In the genomic region with DNA sequence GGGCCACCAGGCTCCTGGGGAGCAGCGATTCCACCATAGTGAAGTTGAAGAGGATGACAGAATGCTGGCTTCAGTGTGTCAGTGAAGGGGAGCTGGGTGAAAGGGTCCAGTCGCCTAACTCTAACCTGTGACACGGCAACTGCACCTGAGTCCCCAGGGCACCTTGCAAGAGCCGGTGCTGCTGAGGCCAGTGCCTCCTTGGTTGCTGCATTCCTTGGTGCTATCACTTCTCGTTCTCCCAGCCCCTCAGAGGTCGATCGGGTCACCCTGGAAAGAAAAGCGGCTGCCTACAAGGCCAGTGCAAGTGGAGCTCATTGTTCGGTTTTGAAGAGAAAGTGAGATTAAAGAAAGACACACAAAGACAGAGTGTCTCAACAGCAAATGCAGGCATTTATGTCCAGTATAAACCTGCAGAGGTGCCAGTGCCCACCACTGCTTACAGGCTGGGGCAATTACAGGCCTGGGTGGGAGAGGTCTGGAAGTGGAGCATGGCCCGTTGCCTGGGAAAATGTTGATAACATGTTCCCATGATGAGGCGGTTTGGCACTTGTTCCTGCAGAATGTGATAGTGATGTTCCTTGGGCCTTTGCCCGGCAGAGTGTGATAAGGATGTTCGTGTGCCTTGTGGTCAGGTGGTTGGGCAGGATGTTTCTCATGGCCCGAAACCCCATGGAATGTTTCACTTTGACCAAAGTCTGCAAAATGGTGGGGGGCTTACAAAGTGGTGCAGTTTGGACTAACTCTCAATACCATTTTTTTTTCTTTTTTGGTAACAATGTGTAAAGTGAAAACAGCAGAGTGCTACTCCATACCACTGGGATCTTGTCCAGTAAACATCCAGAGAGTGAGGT, we compare ENCODE assay signal across 1 cellular context.
A peak's percentile ranks its signal among the peaks of the same experiment; 100 is the strongest.
TF ChIP-seq lines count a peak whose summit lies in the region.

No MANE protein-coding gene starts in this region.

TF ChIP-seq in K562, 482 proteins besides CTCF, POLR2A, EP300 and RAD21 (continued from another document):
- TF ChIP-seq, protein P1, sequence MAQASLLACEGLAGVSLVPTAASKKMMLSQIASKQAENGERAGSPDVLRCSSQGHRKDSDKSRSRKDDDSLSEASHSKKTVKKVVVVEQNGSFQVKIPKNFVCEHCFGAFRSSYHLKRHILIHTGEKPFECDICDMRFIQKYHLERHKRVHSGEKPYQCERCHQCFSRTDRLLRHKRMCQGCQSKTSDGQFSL (CRISPR knock-in tag; IDR thresholded peaks at IDR 0.05), result no peak
- TF ChIP-seq, protein P1 (tag; IDR thresholded peaks at IDR 0.05), result peak in 1 of 2 experiments; percentile 77; a peak in 2 of 4 replicates
- TF ChIP-seq ZNF232 (CRISPR knock-in tag; IDR thresholded peaks at IDR 0.05) (no peak), STAG1 (CRISPR knock-in tag; IDR thresholded peaks at IDR 0.05; ENCODE audit: borderline replicate concordance) (no peak), MAZ (CRISPR knock-in tag; conservative IDR thresholded peaks at IDR 0.05 in 1 of 2, IDR thresholded peaks at IDR 0.05 in 1 of 2) (peak in 1 of 2 experiments; percentile 80; a peak in 2 of 4 replicates), GTF2B (IDR thresholded peaks at IDR 0.05; ENCODE audit: extremely low read depth, insufficient read length) (no peak)
- TF ChIP-seq, protein P2, sequence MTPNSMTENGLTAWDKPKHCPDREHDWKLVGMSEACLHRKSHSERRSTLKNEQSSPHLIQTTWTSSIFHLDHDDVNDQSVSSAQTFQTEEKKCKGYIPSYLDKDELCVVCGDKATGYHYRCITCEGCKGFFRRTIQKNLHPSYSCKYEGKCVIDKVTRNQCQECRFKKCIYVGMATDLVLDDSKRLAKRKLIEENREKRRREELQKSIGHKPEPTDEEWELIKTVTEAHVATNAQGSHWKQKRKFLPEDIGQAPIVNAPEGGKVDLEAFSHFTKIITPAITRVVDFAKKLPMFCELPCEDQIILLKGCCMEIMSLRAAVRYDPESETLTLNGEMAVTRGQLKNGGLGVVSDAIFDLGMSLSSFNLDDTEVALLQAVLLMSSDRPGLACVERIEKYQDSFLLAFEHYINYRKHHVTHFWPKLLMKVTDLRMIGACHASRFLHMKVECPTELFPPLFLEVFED (CRISPR knock-in tag; conservative IDR thresholded peaks at IDR 0.05), result peak; percentile 85
- TF ChIP-seq, protein P3, sequence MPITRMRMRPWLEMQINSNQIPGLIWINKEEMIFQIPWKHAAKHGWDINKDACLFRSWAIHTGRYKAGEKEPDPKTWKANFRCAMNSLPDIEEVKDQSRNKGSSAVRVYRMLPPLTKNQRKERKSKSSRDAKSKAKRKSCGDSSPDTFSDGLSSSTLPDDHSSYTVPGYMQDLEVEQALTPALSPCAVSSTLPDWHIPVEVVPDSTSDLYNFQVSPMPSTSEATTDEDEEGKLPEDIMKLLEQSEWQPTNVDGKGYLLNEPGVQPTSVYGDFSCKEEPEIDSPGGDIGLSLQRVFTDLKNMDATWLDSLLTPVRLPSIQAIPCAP (CRISPR knock-in tag; IDR thresholded peaks at IDR 0.05; ENCODE audit: borderline replicate concordance), result no peak
- TF ChIP-seq, protein P4, sequence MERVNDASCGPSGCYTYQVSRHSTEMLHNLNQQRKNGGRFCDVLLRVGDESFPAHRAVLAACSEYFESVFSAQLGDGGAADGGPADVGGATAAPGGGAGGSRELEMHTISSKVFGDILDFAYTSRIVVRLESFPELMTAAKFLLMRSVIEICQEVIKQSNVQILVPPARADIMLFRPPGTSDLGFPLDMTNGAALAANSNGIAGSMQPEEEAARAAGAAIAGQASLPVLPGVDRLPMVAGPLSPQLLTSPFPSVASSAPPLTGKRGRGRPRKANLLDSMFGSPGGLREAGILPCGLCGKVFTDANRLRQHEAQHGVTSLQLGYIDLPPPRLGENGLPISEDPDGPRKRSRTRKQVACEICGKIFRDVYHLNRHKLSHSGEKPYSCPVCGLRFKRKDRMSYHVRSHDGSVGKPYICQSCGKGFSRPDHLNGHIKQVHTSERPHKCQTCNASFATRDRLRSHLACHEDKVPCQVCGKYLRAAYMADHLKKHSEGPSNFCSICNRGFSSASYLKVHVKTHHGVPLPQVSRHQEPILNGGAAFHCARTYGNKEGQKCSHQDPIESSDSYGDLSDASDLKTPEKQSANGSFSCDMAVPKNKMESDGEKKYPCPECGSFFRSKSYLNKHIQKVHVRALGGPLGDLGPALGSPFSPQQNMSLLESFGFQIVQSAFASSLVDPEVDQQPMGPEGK (CRISPR knock-in tag; IDR thresholded peaks at IDR 0.05; ENCODE audit: borderline replicate concordance), result no peak
- TF ChIP-seq, protein P5, sequence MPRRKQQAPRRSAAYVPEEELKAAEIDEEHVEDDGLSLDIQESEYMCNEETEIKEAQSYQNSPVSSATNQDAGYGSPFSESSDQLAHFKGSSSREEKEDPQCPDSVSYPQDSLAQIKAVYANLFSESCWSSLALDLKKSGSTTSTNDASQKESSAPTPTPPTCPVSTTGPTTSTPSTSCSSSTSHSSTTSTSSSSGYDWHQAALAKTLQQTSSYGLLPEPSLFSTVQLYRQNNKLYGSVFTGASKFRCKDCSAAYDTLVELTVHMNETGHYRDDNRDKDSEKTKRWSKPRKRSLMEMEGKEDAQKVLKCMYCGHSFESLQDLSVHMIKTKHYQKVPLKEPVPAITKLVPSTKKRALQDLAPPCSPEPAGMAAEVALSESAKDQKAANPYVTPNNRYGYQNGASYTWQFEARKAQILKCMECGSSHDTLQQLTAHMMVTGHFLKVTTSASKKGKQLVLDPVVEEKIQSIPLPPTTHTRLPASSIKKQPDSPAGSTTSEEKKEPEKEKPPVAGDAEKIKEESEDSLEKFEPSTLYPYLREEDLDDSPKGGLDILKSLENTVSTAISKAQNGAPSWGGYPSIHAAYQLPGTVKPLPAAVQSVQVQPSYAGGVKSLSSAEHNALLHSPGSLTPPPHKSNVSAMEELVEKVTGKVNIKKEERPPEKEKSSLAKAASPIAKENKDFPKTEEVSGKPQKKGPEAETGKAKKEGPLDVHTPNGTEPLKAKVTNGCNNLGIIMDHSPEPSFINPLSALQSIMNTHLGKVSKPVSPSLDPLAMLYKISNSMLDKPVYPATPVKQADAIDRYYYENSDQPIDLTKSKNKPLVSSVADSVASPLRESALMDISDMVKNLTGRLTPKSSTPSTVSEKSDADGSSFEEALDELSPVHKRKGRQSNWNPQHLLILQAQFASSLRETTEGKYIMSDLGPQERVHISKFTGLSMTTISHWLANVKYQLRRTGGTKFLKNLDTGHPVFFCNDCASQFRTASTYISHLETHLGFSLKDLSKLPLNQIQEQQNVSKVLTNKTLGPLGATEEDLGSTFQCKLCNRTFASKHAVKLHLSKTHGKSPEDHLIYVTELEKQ (CRISPR knock-in tag; IDR thresholded peaks at IDR 0.05), result no peak
- TF ChIP-seq, protein P6, sequence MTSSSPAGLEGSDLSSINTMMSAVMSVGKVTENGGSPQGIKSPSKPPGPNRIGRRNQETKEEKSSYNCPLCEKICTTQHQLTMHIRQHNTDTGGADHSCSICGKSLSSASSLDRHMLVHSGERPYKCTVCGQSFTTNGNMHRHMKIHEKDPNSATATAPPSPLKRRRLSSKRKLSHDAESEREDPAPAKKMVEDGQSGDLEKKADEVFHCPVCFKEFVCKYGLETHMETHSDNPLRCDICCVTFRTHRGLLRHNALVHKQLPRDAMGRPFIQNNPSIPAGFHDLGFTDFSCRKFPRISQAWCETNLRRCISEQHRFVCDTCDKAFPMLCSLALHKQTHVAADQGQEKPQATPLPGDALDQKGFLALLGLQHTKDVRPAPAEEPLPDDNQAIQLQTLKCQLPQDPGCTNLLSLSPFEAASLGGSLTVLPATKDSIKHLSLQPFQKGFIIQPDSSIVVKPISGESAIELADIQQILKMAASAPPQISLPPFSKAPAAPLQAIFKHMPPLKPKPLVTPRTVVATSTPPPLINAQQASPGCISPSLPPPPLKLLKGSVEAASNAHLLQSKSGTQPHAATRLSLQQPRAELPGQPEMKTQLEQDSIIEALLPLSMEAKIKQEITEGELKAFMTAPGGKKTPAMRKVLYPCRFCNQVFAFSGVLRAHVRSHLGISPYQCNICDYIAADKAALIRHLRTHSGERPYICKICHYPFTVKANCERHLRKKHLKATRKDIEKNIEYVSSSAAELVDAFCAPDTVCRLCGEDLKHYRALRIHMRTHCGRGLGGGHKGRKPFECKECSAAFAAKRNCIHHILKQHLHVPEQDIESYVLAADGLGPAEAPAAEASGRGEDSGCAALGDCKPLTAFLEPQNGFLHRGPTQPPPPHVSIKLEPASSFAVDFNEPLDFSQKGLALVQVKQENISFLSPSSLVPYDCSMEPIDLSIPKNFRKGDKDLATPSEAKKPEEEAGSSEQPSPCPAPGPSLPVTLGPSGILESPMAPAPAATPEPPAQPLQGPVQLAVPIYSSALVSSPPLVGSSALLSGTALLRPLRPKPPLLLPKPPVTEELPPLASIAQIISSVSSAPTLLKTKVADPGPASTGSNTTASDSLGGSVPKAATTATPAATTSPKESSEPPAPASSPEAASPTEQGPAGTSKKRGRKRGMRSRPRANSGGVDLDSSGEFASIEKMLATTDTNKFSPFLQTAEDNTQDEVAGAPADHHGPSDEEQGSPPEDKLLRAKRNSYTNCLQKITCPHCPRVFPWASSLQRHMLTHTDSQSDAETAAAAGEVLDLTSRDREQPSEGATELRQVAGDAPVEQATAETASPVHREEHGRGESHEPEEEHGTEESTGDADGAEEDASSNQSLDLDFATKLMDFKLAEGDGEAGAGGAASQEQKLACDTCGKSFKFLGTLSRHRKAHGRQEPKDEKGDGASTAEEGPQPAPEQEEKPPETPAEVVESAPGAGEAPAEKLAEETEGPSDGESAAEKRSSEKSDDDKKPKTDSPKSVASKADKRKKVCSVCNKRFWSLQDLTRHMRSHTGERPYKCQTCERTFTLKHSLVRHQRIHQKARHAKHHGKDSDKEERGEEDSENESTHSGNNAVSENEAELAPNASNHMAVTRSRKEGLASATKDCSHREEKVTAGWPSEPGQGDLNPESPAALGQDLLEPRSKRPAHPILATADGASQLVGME (CRISPR knock-in tag; IDR thresholded peaks at IDR 0.05), result 0 out of 2 replicates have a peak, but pooled peaks have one; percentile 34
